ENCODE assay signal across 23 cellular contexts in genomic region chr5:68231414-68232076, GRCh38. TPM values are rescaled to one million over a fixed set of nuclear protein-coding genes. Genes with fewer than 3 reads are reported as not detected.
DNase-seq lines count a peak whose midpoint lies in the region; ATAC-seq and TF ChIP-seq lines count a peak whose summit lies in the region.
"Had no signal": no experiment of that assay in that cellular context is flagged by ENCODE, and none has a peak within 500 bp of the region (broad histone marks: within the 10 kb centered on the region; RNA-seq: fewer than 3 reads in every experiment).

No MANE protein-coding gene starts in this region.

- H3K27ac ChIP-seq in right cardiac atrium (ENCODE audit: low read length) (no peak overlapping the region), substantia nigra (ENCODE audit: low read depth, low read length, poor library complexity, severe bottlenecking) (peak overlapping the region; percentile 75)
- H3K27ac ChIP-seq: thoracic aorta, vagina had no signal

- peaks cover 3 to 13% (median 3%) of the 10 kb centered on the region in 3 donors for H3K36me3 Mint-ChIP-seq in immature natural killer cell

- peaks cover 0 to 6% (median 1%) of the 10 kb centered on the region in 3 donors for H3K27me3 Mint-ChIP-seq in immature natural killer cell (ENCODE audit: low read depth in 3 of 3)
- H3K27me3 Mint-ChIP-seq: activated CD8-positive, alpha-beta T cell treated with anti-CD3 and anti-CD28 coated beads for 36 hours; stimulated activated memory B cell treated with anti-CD40 and anti-IgM and Interleukin-4, amounts not matched to agents 10 μg/mL and 1 μg/mL and 100 μg/mL, for 72 hours had no signal

- peaks cover 76 to 94% of the 10 kb centered on the region in 2 donors for H3K4me1 Mint-ChIP-seq in immature natural killer cell

- H3K4me1 ChIP-seq in right cardiac atrium (ENCODE audit: control insufficient read depth, insufficient read depth, low read length) (peaks cover 17% of the 10 kb centered on the region), Loucy (ENCODE audit: insufficient read depth, low read length, poor library complexity, severe bottlenecking) (peaks cover 82% of the 10 kb centered on the region)

- H3K27ac Mint-ChIP-seq in immature natural killer cell = peak overlapping the region; percentile 18 to 91 (median 80)
- H3K27ac Mint-ChIP-seq: activated CD8-positive, alpha-beta T cell treated with anti-CD3 and anti-CD28 coated beads for 36 hours; stimulated activated memory B cell treated with anti-CD40 and anti-IgM and Interleukin-4, amounts not matched to agents 10 μg/mL and 1 μg/mL and 100 μg/mL, for 72 hours had no signal

- H3K36me3 ChIP-seq in Loucy (ENCODE audit: insufficient read depth, low read length) = peaks cover 51% of the 10 kb centered on the region; the same call in 1 of the 2 replicates

- H3K4me3 ChIP-seq in right cardiac atrium (ENCODE audit: low read length) = no peak overlapping the region
- peak overlapping the region; percentile 50 for H3K4me3 ChIP-seq in Loucy (ENCODE audit: low read length, poor library complexity, severe bottlenecking)
- H3K4me3 ChIP-seq: lung, thoracic aorta had no signal

- no peak overlapping the region for H2AFZ ChIP-seq in Loucy (ENCODE audit: low read length)

- peaks cover 94% of the 10 kb centered on the region for H4K20me1 ChIP-seq in Loucy (ENCODE audit: insufficient read depth, low read length, poor library complexity, severe bottlenecking)

- H3K9me3 ChIP-seq in right cardiac atrium (ENCODE audit: control insufficient read depth, low read length) (no peaks in the 10 kb centered on the region), Loucy (ENCODE audit: insufficient read depth, low read depth, low read length) (no peaks in the 10 kb centered on the region)
- H3K9me3 ChIP-seq: thoracic aorta, vagina had no signal

- 78% methylated on average over 5 of the region's 5 CpGs for WGBS in right cardiac atrium

- ATAC-seq in Right ventricle myocardium superior (ENCODE audit: poor library complexity) = peak; percentile 40
- no peak for ATAC-seq in right cardiac atrium
- ATAC-seq: activated CD8-positive, alpha-beta T cell treated with anti-CD3 and anti-CD28 coated beads for 36 hours; HCT116; stimulated activated memory B cell treated with anti-CD40 and anti-IgM and Interleukin-4, amounts not matched to agents 10 μg/mL and 1 μg/mL and 100 μg/mL, for 72 hours had no signal

- H3K4me2 ChIP-seq in Loucy (ENCODE audit: low read depth, low read length, poor library complexity, severe bottlenecking) = peak overlapping the region; percentile 74

- no peaks in the 10 kb centered on the region for H3K9me3 Mint-ChIP-seq in immature natural killer cell
- H3K9me3 Mint-ChIP-seq: activated CD8-positive, alpha-beta T cell treated with anti-CD3 and anti-CD28 coated beads for 36 hours; stimulated activated memory B cell treated with anti-CD40 and anti-IgM and Interleukin-4, amounts not matched to agents 10 μg/mL and 1 μg/mL and 100 μg/mL, for 72 hours had no signal

- TF ChIP-seq CTCF in Loucy (conservative IDR thresholded peaks at IDR 0.05; ENCODE audit: low read length) (no peak), GM13976 (IDR thresholded peaks at IDR 0.05; ENCODE audit: borderline replicate concordance, control extremely low read depth, extremely low read depth, insufficient read depth, missing control alignments) (no peak)

- H3F3A ChIP-seq in Loucy (ENCODE audit: low read depth) = peaks cover 10% of the 10 kb centered on the region

- no peak for DNase-seq in Right ventricle myocardium superior
- DNase-seq in right cardiac atrium = no peak
- DNase-seq in immature natural killer cell = no peak
- no peak for DNase-seq in substantia nigra (lab: John Stamatoyannopoulos, UW)
- no peak for DNase-seq in GM13976 (ENCODE audit: low spot score)
- DNase-seq in NCI-H748 treated with DMSO at 0.1 percent for 48 hours (lab: John Stamatoyannopoulos, UW) = no peak
- DNase-seq in OCI-M2 (lab: John Stamatoyannopoulos, UW; ENCODE audit: unreplicated experiment) = no peak
- DNase-seq: activated CD4-positive, CD25-positive, alpha-beta regulatory T cell; activated CD8-positive, alpha-beta T cell treated with anti-CD3 and anti-CD28 coated beads for 36 hours; amniotic stem cell; C1 segment of cervical spinal cord; cortex of kidney; IMR-90; NCI-H1105; NCI-H1930; NCI-H774; occipital lobe had no signal

- peaks cover 100% of the 10 kb centered on the region for H3K79me2 ChIP-seq in Loucy (ENCODE audit: insufficient read depth, low read length)

- H3K4me3 Mint-ChIP-seq in immature natural killer cell = peak overlapping the region in 4 of 5 donors; percentile 0 to 59 (median 19)
- H3K4me3 Mint-ChIP-seq: activated CD8-positive, alpha-beta T cell treated with anti-CD3 and anti-CD28 coated beads for 36 hours; stimulated activated memory B cell treated with anti-CD40 and anti-IgM and Interleukin-4, amounts not matched to agents 10 μg/mL and 1 μg/mL and 100 μg/mL, for 72 hours had no signal

- intact Hi-C loops in Right ventricle myocardium superior (cut with DNase I) (no loop called here), right cardiac atrium (cut with DNase I) (no loop called here)

- peak overlapping the region; percentile 47 for H3K9ac ChIP-seq in Loucy (ENCODE audit: low read depth, low read length, poor library complexity, severe bottlenecking)

- in situ Hi-C loops in GM13976 (cut with MboI; ENCODE audit: low sequenced_read_pairs, unreplicated experiment) = no loop called here

- no peaks in the 10 kb centered on the region for H3K9me2 ChIP-seq in Loucy (replicated peaks; ENCODE audit: low read depth, low read length)

- no peaks in the 10 kb centered on the region for H3K27me3 ChIP-seq in right cardiac atrium (ENCODE audit: control insufficient read depth, insufficient read depth)
- no peaks in the 10 kb centered on the region for H3K27me3 ChIP-seq in Loucy (ENCODE audit: insufficient read depth, low read length, poor library complexity, severe bottlenecking)
- H3K27me3 ChIP-seq: vagina had no signal

RNA-seq across cellular contexts. Expression of gene PIK3R1, which starts 16.0 kb away (rescaled TPM):
- total RNA-seq in Right ventricle myocardium superior (103 TPM), right cardiac atrium (100 to 1,000 TPM in 3 of 4 donors, 10 to 100 TPM in 1; 64.9 to 170 (median 116) TPM)
- polyA plus RNA-seq in right cardiac atrium (29.7 TPM), immature natural killer cell (10 to 100 TPM; 62.7 to 80.0 (median 66.8) TPM)
